Comparison of ENCODE assay signal across 8 cellular contexts in genomic region chr2:178530625-178531142, GRCh38. TPM values are rescaled to one million over a fixed set of nuclear protein-coding genes. Genes with fewer than 3 reads are reported as not detected.
DNase-seq lines count a peak whose midpoint lies in the region; ATAC-seq and TF ChIP-seq lines count a peak whose summit lies in the region.

No MANE protein-coding gene starts in this region.

- no peaks in the 10 kb centered on the region for H3K27me3 ChIP-seq in effector memory CD4-positive, alpha-beta T cell (replicated peaks; ENCODE audit: control insufficient read depth, insufficient read depth, low read length, poor library complexity, severe bottlenecking)
- no peaks in the 10 kb centered on the region for H3K27me3 ChIP-seq in colonic mucosa

- no peak overlapping the region for H3K27ac Mint-ChIP-seq in naive thymus-derived CD8-positive, alpha-beta T cell

- peaks cover 27 to 78% (median 65%) of the 10 kb centered on the region in 3 donors for H3K36me3 Mint-ChIP-seq in naive thymus-derived CD8-positive, alpha-beta T cell

- peak overlapping the region in 1 of 10 donors; percentile 1 for H3K4me3 Mint-ChIP-seq in naive thymus-derived CD8-positive, alpha-beta T cell

- H3K36me3 ChIP-seq in effector memory CD4-positive, alpha-beta T cell (ENCODE audit: control insufficient read depth, insufficient read depth, low read length): peaks cover 8% of the 10 kb centered on the region
- no peaks in the 10 kb centered on the region for H3K36me3 ChIP-seq in colonic mucosa

- TF ChIP-seq CTCF in GM13976 (IDR thresholded peaks at IDR 0.05; ENCODE audit: borderline replicate concordance, control extremely low read depth, extremely low read depth, insufficient read depth, missing control alignments) (no peak), choroid plexus epithelial cell (conservative IDR thresholded peaks at IDR 0.05; ENCODE audit: low read depth, low read length) (no peak), colonic mucosa (IDR thresholded peaks at IDR 0.05) (no peak)

- no peaks in the 10 kb centered on the region for H3K9me3 ChIP-seq in effector memory CD4-positive, alpha-beta T cell (ENCODE audit: control insufficient read depth, low read length)
- no peaks in the 10 kb centered on the region for H3K9me3 ChIP-seq in colonic mucosa

- ATAC-seq in GM21381 (IDR thresholded peaks at IDR 0.05; ENCODE audit: unreplicated experiment) (peak; percentile 95), HG03565 (IDR thresholded peaks at IDR 0.05; ENCODE audit: unreplicated experiment) (peak; percentile 91)
- no peak for ATAC-seq in naive thymus-derived CD8-positive, alpha-beta T cell

- DNase-seq in GM13976 (ENCODE audit: low spot score) (peak; percentile 51), choroid plexus epithelial cell (ENCODE audit: low read depth) (peak; percentile 25), NCI-H1694 (lab: John Stamatoyannopoulos, UW) (no peak), colonic mucosa (no peak)
- DNase-seq in naive thymus-derived CD8-positive, alpha-beta T cell: no peak
- DNase-seq in effector memory CD4-positive, alpha-beta T cell: no peak

- in situ Hi-C loops in GM13976 (cut with MboI; ENCODE audit: low sequenced_read_pairs, unreplicated experiment): no loop called here

- peaks cover 7 to 34% (median 25%) of the 10 kb centered on the region in 4 donors for H3K4me1 Mint-ChIP-seq in naive thymus-derived CD8-positive, alpha-beta T cell

- peaks cover 0 to 5% (median 0%) of the 10 kb centered on the region in 9 donors for H3K9me3 Mint-ChIP-seq in naive thymus-derived CD8-positive, alpha-beta T cell

- intact Hi-C loops in colonic mucosa (cut with DNase I): no loop called here

- H3K27me3 Mint-ChIP-seq in naive thymus-derived CD8-positive, alpha-beta T cell: no peaks in the 10 kb centered on the region

- H3K9ac ChIP-seq in colonic mucosa (ENCODE audit: low read depth in 2 of 2, low read length in 2 of 2): no peak overlapping the region

- H3K27ac ChIP-seq in effector memory CD4-positive, alpha-beta T cell (ENCODE audit: insufficient read depth, low read length, poor library complexity, severe bottlenecking): no peak overlapping the region
- no peak overlapping the region for H3K27ac ChIP-seq in colonic mucosa

- no peaks in the 10 kb centered on the region for H3K4me1 ChIP-seq in effector memory CD4-positive, alpha-beta T cell (ENCODE audit: control insufficient read depth, insufficient read depth, low read length, poor library complexity, severe bottlenecking)
- H3K4me1 ChIP-seq in colonic mucosa: no peaks in the 10 kb centered on the region

- H3K4me3 ChIP-seq in choroid plexus epithelial cell (ENCODE audit: low read depth, low read length): no peak overlapping the region
- no peak overlapping the region for H3K4me3 ChIP-seq in effector memory CD4-positive, alpha-beta T cell (ENCODE audit: insufficient read depth, low read depth, low read length, poor library complexity, severe bottlenecking)
- H3K4me3 ChIP-seq in colonic mucosa: no peak overlapping the region

- POLR2A ChIA-PET in naive thymus-derived CD8-positive, alpha-beta T cell (lab: Charles Lee): no interaction called here

RNA-seq across cellular contexts. Expression of gene PLEKHA3, which starts 50.4 kb away (rescaled TPM):
- 10 to 100 TPM; 39.5 to 40.6 TPM for total RNA-seq in naive thymus-derived CD8-positive, alpha-beta T cell
- 10 to 100 TPM; 18.4 to 24.6 (median 24.4) TPM for polyA plus RNA-seq in naive thymus-derived CD8-positive, alpha-beta T cell
- total RNA-seq in colonic mucosa: 10 to 100 TPM; 19.3 to 26.1 TPM

RNA-seq across cellular contexts. Expression of gene FKBP7, which starts 52.3 kb away (rescaled TPM):
- total RNA-seq in naive thymus-derived CD8-positive, alpha-beta T cell: 1 to 10 TPM; 1.5 to 2.4 TPM
- polyA plus RNA-seq in naive thymus-derived CD8-positive, alpha-beta T cell: 1 to 10 TPM; 2.9 to 7.0 (median 3.9) TPM
- 1 to 10 TPM; 2.6 to 3.9 TPM for total RNA-seq in colonic mucosa

Comparison
In these comparisons a context has a peak if more than half of its experiments do, and no peak if none do; other contexts are left out.
1. DNase-seq: peak in GM13976 (single experiment) and choroid plexus epithelial cell (single experiment); none in naive thymus-derived CD8-positive, alpha-beta T cell (0 of 10), NCI-H1694 (single experiment), effector memory CD4-positive, alpha-beta T cell (0 of 3) and colonic mucosa (single experiment).
2. ATAC-seq: peak in GM21381 (single experiment) and HG03565 (single experiment); none in naive thymus-derived CD8-positive, alpha-beta T cell (0 of 2).